In the genomic region with DNA sequence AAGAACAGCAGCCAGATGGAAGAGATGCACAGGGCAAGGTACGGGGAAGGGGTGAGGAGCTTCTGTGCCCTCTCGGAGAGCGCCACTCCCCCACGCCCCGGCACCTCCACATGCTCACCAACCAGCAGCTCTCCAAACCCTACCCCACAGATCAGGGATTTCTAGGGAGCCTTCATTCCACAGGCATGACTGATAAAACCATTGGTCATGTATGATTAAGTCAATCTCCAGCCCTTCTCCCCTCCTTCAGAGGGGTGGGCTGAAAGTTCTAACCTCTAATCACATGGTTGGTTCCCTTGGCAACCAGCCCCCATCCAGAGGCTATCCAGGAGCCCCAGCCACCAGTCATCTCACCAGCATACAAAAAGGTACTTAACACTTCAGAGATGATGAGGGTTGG, we compare ENCODE assay signal across 23 cellular contexts.
DNase-seq lines count a peak whose midpoint lies in the region; ATAC-seq and TF ChIP-seq lines count a peak whose summit lies in the region.
"Had no signal": no experiment of that assay in that cellular context is flagged by ENCODE, and none has a peak within 500 bp of the region (broad histone marks: within the 10 kb centered on the region; RNA-seq: fewer than 3 reads in every experiment).

No MANE protein-coding gene starts in this region.

- no peaks in the 10 kb centered on the region for H3K36me3 ChIP-seq in brain microvascular endothelial cell (replicated peaks)
- H3K36me3 ChIP-seq in uterus, result no peaks in the 10 kb centered on the region
- H3K36me3 ChIP-seq: MG63, SJSA1 had no signal

- H3K27me3 Mint-ChIP-seq in activated T-cell treated with anti-CD3 and anti-CD28 coated beads, Interleukin-2, amount 50 U/mL, for 24 hours, result no peaks in the 10 kb centered on the region
- H3K27me3 Mint-ChIP-seq: activated CD8-positive, alpha-beta T cell treated with anti-CD3 and anti-CD28 coated beads for 36 hours; activated naive CD4-positive, alpha-beta T cell treated with anti-CD3 and anti-CD28 coated beads, Interleukin-2, amount 10 ng/mL, durations not matched to agents 7 days and 5 days had no signal

- H3K27me3 ChIP-seq in right cardiac atrium (ENCODE audit: control insufficient read depth, insufficient read depth) (no peaks in the 10 kb centered on the region), brain microvascular endothelial cell (replicated peaks) (no peaks in the 10 kb centered on the region), uterus (no peaks in the 10 kb centered on the region)
- H3K27me3 ChIP-seq: heart left ventricle, MG63, SJSA1, stomach had no signal

- ATAC-seq in right cardiac atrium (no peak), HG02798 (IDR thresholded peaks at IDR 0.05; ENCODE audit: poor library complexity, unreplicated experiment) (no peak), HG03469 (IDR thresholded peaks at IDR 0.05; ENCODE audit: unreplicated experiment) (no peak)
- ATAC-seq: activated CD8-positive, alpha-beta T cell treated with anti-CD3 and anti-CD28 coated beads for 36 hours; activated T-cell treated with anti-CD3 and anti-CD28 coated beads, Interleukin-2, amount 50 U/mL, for 4 hours; heart left ventricle; HepG2 had no signal

- 98% methylated on average over 5 of the region's 5 CpGs for WGBS in right cardiac atrium

- TF ChIP-seq CTCF in brain microvascular endothelial cell (IDR thresholded peaks at IDR 0.05; ENCODE audit: low read depth, low read length, missing control alignments) (no peak), uterus (IDR thresholded peaks at IDR 0.05) (no peak)

- TF ChIP-seq POLR2A in uterus (IDR thresholded peaks at IDR 0.05), result no peak

- intact Hi-C loops in cardiac septum (cut with DNase I) (no loop called here), right cardiac atrium (cut with DNase I) (no loop called here), uterus (cut with DNase I; ENCODE audit: low total_unique reads) (no loop called here)

- H3K27ac ChIP-seq in right cardiac atrium (ENCODE audit: low read length) (no peak overlapping the region), brain microvascular endothelial cell (no peak overlapping the region), uterus (peak overlapping the region; percentile 70 to 83)
- H3K27ac ChIP-seq: parathyroid adenoma, PC-9, SJSA1 had no signal

- H3K9me3 ChIP-seq in right cardiac atrium (ENCODE audit: control insufficient read depth, low read length) (no peaks in the 10 kb centered on the region), uterus (no peaks in the 10 kb centered on the region)
- H3K9me3 ChIP-seq: heart left ventricle, stomach had no signal

- H3K4me3 Mint-ChIP-seq in activated T-cell treated with anti-CD3 and anti-CD28 coated beads, Interleukin-2, amount 50 U/mL, for 24 hours, result no peak overlapping the region
- H3K4me3 Mint-ChIP-seq: activated CD8-positive, alpha-beta T cell treated with anti-CD3 and anti-CD28 coated beads for 36 hours; activated naive CD4-positive, alpha-beta T cell treated with anti-CD3 and anti-CD28 coated beads, Interleukin-2, amount 10 ng/mL, durations not matched to agents 7 days and 5 days; activated T-cell treated with anti-CD3 and anti-CD28 coated beads, Interleukin-2, amount 50 U/mL, for 4 hours had no signal

- in situ Hi-C loops in brain microvascular endothelial cell (cut with HindIII; ENCODE audit: low pct_ligation_motif_present, low sequenced_read_pairs), result no loop called here

- H3K4me3 ChIP-seq in right cardiac atrium (ENCODE audit: low read length) (no peak overlapping the region), brain microvascular endothelial cell (ENCODE audit: low read depth, low read length) (no peak overlapping the region), uterus (no peak overlapping the region)
- H3K4me3 ChIP-seq: heart left ventricle, lung, MG63, PC-9, SJSA1, stomach had no signal

- peaks cover 22% of the 10 kb centered on the region for H3K4me1 Mint-ChIP-seq in activated T-cell treated with anti-CD3 and anti-CD28 coated beads, Interleukin-2, amount 50 U/mL, for 24 hours (ENCODE audit: low read depth)
- H3K4me1 Mint-ChIP-seq: activated naive CD4-positive, alpha-beta T cell treated with anti-CD3 and anti-CD28 coated beads, Interleukin-2, amount 10 ng/mL, durations not matched to agents 7 days and 5 days had no signal

- DNase-seq in cardiac septum (ENCODE audit: low spot score) (peak; percentile 43), right cardiac atrium (no peak), brain microvascular endothelial cell (peak; percentile 54), iris pigment epithelial cell (ENCODE audit: low read depth) (peak; percentile 47), uterus (no peak)
- no peak for DNase-seq in activated T-cell treated with anti-CD3 and anti-CD28 coated beads, Interleukin-2, amount 50 U/mL, for 24 hours
- DNase-seq: activated CD4-positive, CD25-positive, alpha-beta regulatory T cell; activated CD8-positive, alpha-beta T cell treated with anti-CD3 and anti-CD28 coated beads for 36 hours; activated naive CD4-positive, alpha-beta T cell treated with anti-CD3 and anti-CD28 coated beads, Interleukin-2, amount 10 ng/mL, durations not matched to agents 7 days and 5 days; activated T-cell treated with anti-CD3 and anti-CD28 coated beads, Interleukin-2, amount 50 U/mL, for 4 hours; heart left ventricle; MG63; NCI-H146; NCI-H82; PC-9; stimulated activated CD4-positive, alpha-beta T cell treated with anti-CD3 and anti-CD28 coated beads, Interleukin-2, amount 100 ng/mL, for 48 hours; stomach had no signal

- H3K36me3 Mint-ChIP-seq in activated T-cell treated with anti-CD3 and anti-CD28 coated beads, Interleukin-2, amount 50 U/mL, for 24 hours (ENCODE audit: low read depth), result peaks cover 43% of the 10 kb centered on the region

- H3K27ac Mint-ChIP-seq in activated T-cell treated with anti-CD3 and anti-CD28 coated beads, Interleukin-2, amount 50 U/mL, for 24 hours, result no peak overlapping the region
- H3K27ac Mint-ChIP-seq: activated CD8-positive, alpha-beta T cell treated with anti-CD3 and anti-CD28 coated beads for 36 hours; activated naive CD4-positive, alpha-beta T cell treated with anti-CD3 and anti-CD28 coated beads, Interleukin-2, amount 10 ng/mL, durations not matched to agents 7 days and 5 days had no signal

- peaks cover 23% of the 10 kb centered on the region for H3K4me1 ChIP-seq in right cardiac atrium (ENCODE audit: control insufficient read depth, insufficient read depth, low read length)
- peaks cover 7 to 18% of the 10 kb centered on the region in 2 donors for H3K4me1 ChIP-seq in uterus

- peaks cover 5% of the 10 kb centered on the region for H3K9me3 Mint-ChIP-seq in activated T-cell treated with anti-CD3 and anti-CD28 coated beads, Interleukin-2, amount 50 U/mL, for 24 hours
- H3K9me3 Mint-ChIP-seq: activated T-cell treated with anti-CD3 and anti-CD28 coated beads, Interleukin-2, amount 50 U/mL, for 4 hours had no signal

Comparison
In these comparisons a context has a peak if more than half of its experiments do, and no peak if none do; other contexts are left out.
1. DNase-seq: peak in cardiac septum (single experiment), brain microvascular endothelial cell (single experiment) and iris pigment epithelial cell (single experiment); none in right cardiac atrium (0 of 3), uterus (0 of 2) and activated T-cell treated with anti-CD3 and anti-CD28 coated beads, Interleukin-2, amount 50 U/mL, for 24 hours (single experiment).
2. H3K27ac ChIP-seq: peak in uterus (2 of 2); none in right cardiac atrium (single experiment) and brain microvascular endothelial cell (single experiment).